ENCODE assay signal across 33 cellular contexts in genomic region chr20:2208897-2209296, GRCh38.
"Had no signal": no experiment of that assay in that cellular context is flagged by ENCODE, and none has a peak within 500 bp of the region (broad histone marks: within the 10 kb centered on the region; RNA-seq: fewer than 3 reads in every experiment).

No MANE protein-coding gene starts in this region.

- H3K9ac ChIP-seq: KMS-11 had no signal

- H2AFZ ChIP-seq: PC-9 had no signal

- H3K4me3 ChIP-seq: PC-9 had no signal

- ATAC-seq: activated CD8-positive, alpha-beta memory T cell treated with anti-CD3 and anti-CD28 coated beads, Interleukin-2, amount 10 ng/mL, durations not matched to agents 7 days and 5 days; activated naive CD4-positive, alpha-beta T cell treated with anti-CD3 and anti-CD28 coated beads, Interleukin-2, amount 50 U/mL, for 72 hours; activated T-cell treated with anti-CD3 and anti-CD28 coated beads, Interleukin-2, amount 50 U/mL, for 72 hours had no signal

- H3K36me3 ChIP-seq: brain microvascular endothelial cell had no signal

- DNase-seq: activated B cell treated with CpG ODN at 0.5 μM for 24 hours; activated CD4-positive, alpha-beta memory T cell treated with anti-CD3 and anti-CD28 coated beads, Interleukin-2, amount 10 ng/mL, durations not matched to agents 7 days and 5 days; activated CD4-positive, alpha-beta T cell treated with anti-CD3 and anti-CD28 coated beads for 1 hour; activated CD4-positive, alpha-beta T cell treated with anti-CD3 and anti-CD28 coated beads for 48 hours; activated CD8-positive, alpha-beta memory T cell treated with anti-CD3 and anti-CD28 coated beads for 24 hours; activated CD8-positive, alpha-beta memory T cell treated with anti-CD3 and anti-CD28 coated beads, Interleukin-2, amount 10 ng/mL, durations not matched to agents 7 days and 5 days; activated CD8-positive, alpha-beta memory T cell treated with anti-CD3 and anti-CD28 coated beads, Interleukin-2, amount 50 U/mL, for 48 hours; activated gamma-delta T cell treated with Interleukin-2 at 50 U/mL for 16 hours; activated naive CD4-positive, alpha-beta T cell treated with anti-CD3 and anti-CD28 coated beads for 36 hours; activated T-cell treated with anti-CD3 and anti-CD28 coated beads, Interleukin-2, amount 50 U/mL, for 1 hour; activated T-cell treated with anti-CD3 and anti-CD28 coated beads, Interleukin-2, amount 50 U/mL, for 72 hours; amniotic stem cell; aorta; brain microvascular endothelial cell; central memory CD4-positive, alpha-beta T cell; NCI-H1048; NCI-H1105 treated with DMSO at 0.1 percent for 48 hours; NCI-H1436; NCI-H1694; NCI-H1930; NCI-H2081 treated with DMSO at 0.1 percent for 48 hours; NCI-H345; NCI-H524 treated with DMSO at 0.1 percent for 48 hours; PC-9; Right ventricle myocardium superior; SW 1271; T-helper 1 cell; T-helper 2 cell; T-helper 9 cell had no signal

- H3K27me3 Mint-ChIP-seq: activated B cell treated with CpG ODN at 0.5 μM for 24 hours had no signal

- H3K4me2 ChIP-seq: KMS-11, PC-9 had no signal

- H3K4me3 Mint-ChIP-seq: activated CD4-positive, alpha-beta memory T cell treated with anti-CD3 and anti-CD28 coated beads, Interleukin-2, amount 10 ng/mL, durations not matched to agents 7 days and 5 days; activated CD8-positive, alpha-beta memory T cell treated with anti-CD3 and anti-CD28 coated beads, Interleukin-2, amount 10 ng/mL, durations not matched to agents 7 days and 5 days; activated naive CD4-positive, alpha-beta T cell treated with anti-CD3 and anti-CD28 coated beads for 36 hours had no signal

- H3K27ac ChIP-seq: brain microvascular endothelial cell, KMS-11, PC-9, VCaP had no signal

- H3K36me3 Mint-ChIP-seq: activated CD8-positive, alpha-beta memory T cell treated with anti-CD3 and anti-CD28 coated beads, Interleukin-2, amount 10 ng/mL, durations not matched to agents 7 days and 5 days; activated naive CD4-positive, alpha-beta T cell treated with anti-CD3 and anti-CD28 coated beads, Interleukin-2, amount 50 U/mL, for 72 hours had no signal

- H3K27ac Mint-ChIP-seq: activated B cell treated with CpG ODN at 0.5 μM for 24 hours; activated CD4-positive, alpha-beta memory T cell treated with anti-CD3 and anti-CD28 coated beads, Interleukin-2, amount 10 ng/mL, durations not matched to agents 7 days and 5 days; activated CD8-positive, alpha-beta memory T cell treated with anti-CD3 and anti-CD28 coated beads, Interleukin-2, amount 10 ng/mL, durations not matched to agents 7 days and 5 days; activated naive CD4-positive, alpha-beta T cell treated with anti-CD3 and anti-CD28 coated beads for 36 hours; activated T-cell treated with anti-CD3 and anti-CD28 coated beads, Interleukin-2, amount 50 U/mL, for 72 hours; activated T-helper 2 cell treated with anti-CD3 and anti-CD28 coated beads, Interferon-gamma antibody, Interleukin-2, Interleukin-4, amounts not matched to agents 10 μg/mL and 5 μg/mL and 100 μg/mL, durations not matched to agents 14 hours and 24 hours and 36 hours had no signal

- H3K9me3 Mint-ChIP-seq: activated B cell treated with CpG ODN at 0.5 μM for 24 hours; activated CD4-positive, alpha-beta memory T cell treated with anti-CD3 and anti-CD28 coated beads, Interleukin-2, amount 10 ng/mL, durations not matched to agents 7 days and 5 days; activated naive CD4-positive, alpha-beta T cell treated with anti-CD3 and anti-CD28 coated beads for 36 hours; activated naive CD4-positive, alpha-beta T cell treated with anti-CD3 and anti-CD28 coated beads, Interleukin-2, amount 50 U/mL, for 72 hours; activated T-helper 2 cell treated with anti-CD3 and anti-CD28 coated beads, Interferon-gamma antibody, Interleukin-2, Interleukin-4, amounts not matched to agents 10 μg/mL and 5 μg/mL and 100 μg/mL, durations not matched to agents 14 hours and 24 hours and 36 hours had no signal
